7 cellular contexts compared by ENCODE assay signal in the genomic region with DNA sequence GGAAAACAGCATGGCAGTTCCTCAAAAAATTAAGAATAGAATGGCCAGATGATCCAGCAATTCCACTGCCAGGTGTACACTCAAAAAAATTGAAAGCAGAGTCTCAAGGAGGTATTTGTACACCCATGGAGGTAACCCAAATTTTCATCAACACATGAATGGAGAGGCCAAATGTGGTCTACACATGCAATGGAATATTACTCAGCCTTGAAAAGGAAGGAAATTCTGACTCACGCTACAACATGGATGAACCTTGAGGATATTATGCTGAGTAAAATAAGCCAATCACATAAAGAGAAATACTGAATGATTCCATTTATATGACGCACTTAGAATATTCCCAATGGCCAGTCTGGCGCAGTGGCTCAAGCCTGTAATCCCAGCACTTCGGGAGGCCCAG. TPM values are rescaled to one million over a fixed set of nuclear protein-coding genes. Genes with fewer than 3 reads are reported as not detected.
"Had no signal": no experiment of that assay in that cellular context is flagged by ENCODE, and none has a peak within 500 bp of the region (broad histone marks: within the 10 kb centered on the region; RNA-seq: fewer than 3 reads in every experiment).

No MANE protein-coding gene starts in this region.

RNA-seq across cellular contexts. Expression of a gene that starts 19.9 kb away (rescaled TPM):
- total RNA-seq: GM23248, GM23338, H1, H4, H7, H9, HFFc6 had no signal
- polyA plus RNA-seq: GM23248, H1 had no signal
